14 cellular contexts compared by ENCODE assay signal in genomic region chr12:124640096-124640495, GRCh38.
DNase-seq lines count a peak whose midpoint lies in the region; ATAC-seq, FAIRE-seq and TF ChIP-seq lines count a peak whose summit lies in the region.
"Had no signal": no experiment of that assay in that cellular context is flagged by ENCODE, and none has a peak within 500 bp of the region (broad histone marks: within the 10 kb centered on the region; RNA-seq: fewer than 3 reads in every experiment).

No MANE protein-coding gene starts in this region.

- DNase-seq in GM03348 (ENCODE audit: low spot score), result peak; percentile 29
- DNase-seq in NCI-H446 treated with DMSO at 0.1 percent for 48 hours (lab: John Stamatoyannopoulos, UW), result peak; percentile 77
- DNase-seq in H1 (ENCODE audit: low read depth in 1 of 2, low spot score in 2 of 2), result no peak
- DNase-seq in omental fat pad (ENCODE audit: low spot score), result no peak
- no peak for DNase-seq in HT-29 (ENCODE audit: low spot score)
- no peak for DNase-seq in CD8-positive, alpha-beta memory T cell
- DNase-seq in esophagus squamous epithelium (lab: John Stamatoyannopoulos, UW), result no peak
- DNase-seq in activated CD8-positive, alpha-beta memory T cell treated with anti-CD3 and anti-CD28 coated beads, Interleukin-2, amount 10 ng/mL, durations not matched to agents 7 days and 5 days, result no peak
- DNase-seq: activated T-cell treated with anti-CD3 and anti-CD28 coated beads, Interleukin-2, amount 50 U/mL, for 72 hours; NCI-H1930 had no signal

- H3K27me3 Mint-ChIP-seq in CD8-positive, alpha-beta memory T cell, result peaks cover 17 to 30% of the 10 kb centered on the region in 2 donors
- H3K27me3 Mint-ChIP-seq in activated CD8-positive, alpha-beta memory T cell treated with anti-CD3 and anti-CD28 coated beads, Interleukin-2, amount 10 ng/mL, durations not matched to agents 7 days and 5 days, result peaks cover 22% of the 10 kb centered on the region

- POLR2A ChIA-PET in H1 (lab: Charles Lee; ENCODE audit: partially characterized antibody), result interaction anchor here (0.6 to 1.7 kb wide), 3 partner anchors 12 to 136 kb away, joined by 3 to 4 read pairs (median 3); no protein-coding TSS in a partner anchor
- POLR2A ChIA-PET in CD8-positive, alpha-beta memory T cell (lab: Charles Lee), result no interaction called here

- no peaks in the 10 kb centered on the region for H4K20me1 ChIP-seq in H1 (replicated peaks in 1 of 2; ENCODE audit: control insufficient read depth in 1 of 2, insufficient read depth in 2 of 2, low read length in 2 of 2)

- H3K27ac Mint-ChIP-seq in CD8-positive, alpha-beta memory T cell, result no peak overlapping the region
- H3K27ac Mint-ChIP-seq in activated CD8-positive, alpha-beta memory T cell treated with anti-CD3 and anti-CD28 coated beads, Interleukin-2, amount 10 ng/mL, durations not matched to agents 7 days and 5 days, result no peak overlapping the region
- H3K27ac Mint-ChIP-seq: activated T-cell treated with anti-CD3 and anti-CD28 coated beads, Interleukin-2, amount 50 U/mL, for 72 hours; memory B cell had no signal

- no peak overlapping the region for H2BK15ac ChIP-seq in H1 (ENCODE audit: low read length)

- no peaks in the 10 kb centered on the region for H3K79me2 ChIP-seq in H1 (ENCODE audit: control insufficient read depth in 1 of 2, insufficient read depth in 2 of 2, low read length in 2 of 2)

- H3K4me1 ChIP-seq in H1 (replicated peaks in 1 of 4; ENCODE audit: control insufficient read depth in 3 of 4, insufficient read depth in 4 of 4, low read length in 3 of 4), result peaks cover 0 to 4% (median 0%) of the 10 kb centered on the region in 4 experiments; a peak in 4 of 7 replicates
- H3K4me1 ChIP-seq in CD8-positive, alpha-beta memory T cell (ENCODE audit: insufficient read depth, low read length), result peaks cover 10% of the 10 kb centered on the region
- H3K4me1 ChIP-seq in esophagus squamous epithelium, result peaks cover 17 to 48% (median 27%) of the 10 kb centered on the region in 3 donors
- H3K4me1 ChIP-seq: tibial nerve had no signal

- no peak for FAIRE-seq in H1 (lab: Jason Lieb, UNC)
- FAIRE-seq: D721Med had no signal

- H2AFZ ChIP-seq in H1 (ENCODE audit: low read length), result no peak overlapping the region

- no peak for TF ChIP-seq RAD21 in H1 (IDR thresholded peaks at IDR 0.05 in 1 of 2, conservative IDR thresholded peaks at IDR 0.05 in 1 of 2; ENCODE audit: low read depth in 2 of 2, low read length in 2 of 2)

- no peaks in the 10 kb centered on the region for H3K9me3 ChIP-seq in H1 (ENCODE audit: insufficient read depth in 2 of 2, low read depth in 1 of 2, low read length in 1 of 2)
- H3K9me3 ChIP-seq in CD8-positive, alpha-beta memory T cell (ENCODE audit: low read length), result no peaks in the 10 kb centered on the region
- H3K9me3 ChIP-seq in esophagus squamous epithelium, result peaks cover 0 to 5% (median 0%) of the 10 kb centered on the region in 3 donors
- H3K9me3 ChIP-seq: tibial nerve had no signal

- no peak overlapping the region for H2BK20ac ChIP-seq in H1 (ENCODE audit: low read length)

- H3K9ac ChIP-seq in H1 (replicated peaks in 1 of 4; ENCODE audit: extremely low read depth in 1 of 4, low read depth in 3 of 4, low read length in 3 of 4), result no peak overlapping the region

- H4K8ac ChIP-seq in H1 (ENCODE audit: extremely low read depth, insufficient read depth, low read length), result no peak overlapping the region

- no peak overlapping the region for H4K5ac ChIP-seq in H1 (ENCODE audit: insufficient read length, low read depth, low read length)

- no peak overlapping the region for H4K91ac ChIP-seq in H1 (replicated peaks; ENCODE audit: insufficient read length, low read length)

- H3K4me1 Mint-ChIP-seq in CD8-positive, alpha-beta memory T cell, result peaks cover 10 to 12% (median 10%) of the 10 kb centered on the region in 3 donors
- peaks cover 8% of the 10 kb centered on the region for H3K4me1 Mint-ChIP-seq in activated CD8-positive, alpha-beta memory T cell treated with anti-CD3 and anti-CD28 coated beads, Interleukin-2, amount 10 ng/mL, durations not matched to agents 7 days and 5 days

- H2AK5ac ChIP-seq in H1 (ENCODE audit: low read depth, low read length), result no peak overlapping the region

- TF ChIP-seq CTCF in H1 (IDR thresholded peaks at IDR 0.05; ENCODE audit: control extremely low read depth in 1 of 3, insufficient read depth in 1 of 3, low read depth in 1 of 3, low read length in 3 of 3), result no peak
- no peak for TF ChIP-seq CTCF in omental fat pad (IDR thresholded peaks at IDR 0.05)
- no peak for TF ChIP-seq CTCF in esophagus squamous epithelium (IDR thresholded peaks at IDR 0.05)

- no peak overlapping the region for H3K14ac ChIP-seq in H1 (ENCODE audit: insufficient read length)

- H3K4ac ChIP-seq in H1 (replicated peaks; ENCODE audit: insufficient read length, low read depth, low read length), result no peak overlapping the region

- H3K27ac ChIP-seq in H1 (ENCODE audit: low read depth, low read length) (no peak overlapping the region), esophagus squamous epithelium (no peak overlapping the region)
- no peak overlapping the region for H3K27ac ChIP-seq in CD8-positive, alpha-beta memory T cell (ENCODE audit: low read depth, low read length)
- H3K27ac ChIP-seq: tibial nerve had no signal

- H3K27me3 ChIP-seq in H1 (replicated peaks in 1 of 4; ENCODE audit: control insufficient read depth in 3 of 4, extremely low read depth in 1 of 4, insufficient read depth in 3 of 4, low read length in 3 of 4) (no peaks in the 10 kb centered on the region; a peak in 1 of 7 replicates), esophagus squamous epithelium (peaks cover 0 to 43% (median 0%) of the 10 kb centered on the region in 4 donors)
- no peaks in the 10 kb centered on the region for H3K27me3 ChIP-seq in CD8-positive, alpha-beta memory T cell (ENCODE audit: insufficient read depth, low read length, poor library complexity, severe bottlenecking)
- H3K27me3 ChIP-seq: tibial nerve had no signal

- no peak overlapping the region for H3K23ac ChIP-seq in H1 (ENCODE audit: insufficient read length)

- H3K56ac ChIP-seq in H1 (replicated peaks; ENCODE audit: insufficient read length, low read depth, low read length), result no peak overlapping the region

- TF ChIP-seq EP300 in H1 (IDR thresholded peaks at IDR 0.05; ENCODE audit: borderline replicate concordance in 1 of 2, low read depth in 2 of 2, low read length in 2 of 2), result no peak

- H3K36me3 Mint-ChIP-seq in CD8-positive, alpha-beta memory T cell, result no peaks in the 10 kb centered on the region
- no peaks in the 10 kb centered on the region for H3K36me3 Mint-ChIP-seq in activated CD8-positive, alpha-beta memory T cell treated with anti-CD3 and anti-CD28 coated beads, Interleukin-2, amount 10 ng/mL, durations not matched to agents 7 days and 5 days
- H3K36me3 Mint-ChIP-seq: memory B cell had no signal

- CTCF ChIA-PET in H1 (lab: Charles Lee; ENCODE audit: partially characterized antibody), result interaction anchor here (0.7 to 3.0 kb wide), 8 partner anchors 11 to 267 kb away, joined by 3 to 9 read pairs (median 3); no protein-coding TSS in a partner anchor
- CTCF ChIA-PET in CD8-positive, alpha-beta memory T cell (lab: Charles Lee), result no interaction called here
- CTCF ChIA-PET in activated CD8-positive, alpha-beta memory T cell treated with anti-CD3 and anti-CD28 coated beads, Interleukin-2, amount 10 ng/mL, durations not matched to agents 7 days and 5 days (lab: Charles Lee), result no interaction called here

- H3K79me1 ChIP-seq in H1 (ENCODE audit: low read depth, low read length), result no peaks in the 10 kb centered on the region

- H3K4me3 Mint-ChIP-seq in CD8-positive, alpha-beta memory T cell, result peak overlapping the region in 1 of 7 donors; percentile 34
- no peak overlapping the region for H3K4me3 Mint-ChIP-seq in activated CD8-positive, alpha-beta memory T cell treated with anti-CD3 and anti-CD28 coated beads, Interleukin-2, amount 10 ng/mL, durations not matched to agents 7 days and 5 days
- H3K4me3 Mint-ChIP-seq: activated T-cell treated with anti-CD3 and anti-CD28 coated beads, Interleukin-2, amount 50 U/mL, for 72 hours; central memory CD8-positive, alpha-beta T cell; memory B cell had no signal

- 0 out of 2 replicates have a peak overlapping the region, but pooled peaks have one; percentile 33 for H2BK12ac ChIP-seq in H1 (ENCODE audit: low read depth, low read length)

- ATAC-seq in omental fat pad (ENCODE audit: low FRiP score), result peak; percentile 14
- no peak for ATAC-seq in activated CD8-positive, alpha-beta memory T cell treated with anti-CD3 and anti-CD28 coated beads, Interleukin-2, amount 10 ng/mL, durations not matched to agents 7 days and 5 days
- ATAC-seq: activated T-cell treated with anti-CD3 and anti-CD28 coated beads, Interleukin-2, amount 50 U/mL, for 72 hours had no signal

- H2BK120ac ChIP-seq in H1 (replicated peaks; ENCODE audit: low read depth, low read length), result no peak overlapping the region

- no peak overlapping the region for H3K4me2 ChIP-seq in H1 (ENCODE audit: insufficient read depth in 1 of 2, low read depth in 2 of 2, low read length in 2 of 2)

- H3K9me3 Mint-ChIP-seq in CD8-positive, alpha-beta memory T cell, result no peaks in the 10 kb centered on the region
- no peaks in the 10 kb centered on the region for H3K9me3 Mint-ChIP-seq in activated CD8-positive, alpha-beta memory T cell treated with anti-CD3 and anti-CD28 coated beads, Interleukin-2, amount 10 ng/mL, durations not matched to agents 7 days and 5 days (ENCODE audit: low read depth)
- H3K9me3 Mint-ChIP-seq: activated T-cell treated with anti-CD3 and anti-CD28 coated beads, Interleukin-2, amount 50 U/mL, for 72 hours; central memory CD8-positive, alpha-beta T cell; memory B cell had no signal

- H2BK5ac ChIP-seq in H1 (ENCODE audit: low read depth, low read length), result no peak overlapping the region

- TF ChIP-seq POLR2A in H1 (IDR thresholded peaks at IDR 0.05; ENCODE audit: control extremely low read depth in 1 of 2, low read depth in 2 of 2, low read length in 2 of 2), result no peak
- TF ChIP-seq POLR2A in esophagus squamous epithelium (IDR thresholded peaks at IDR 0.05), result no peak

- no peak overlapping the region for H3K18ac ChIP-seq in H1 (ENCODE audit: extremely low read depth, low read length)

- no peaks in the 10 kb centered on the region for H3K36me3 ChIP-seq in H1 (ENCODE audit: control insufficient read depth in 2 of 4, insufficient read depth in 4 of 4, low read length in 3 of 4)
- H3K36me3 ChIP-seq in CD8-positive, alpha-beta memory T cell (ENCODE audit: insufficient read depth, low read length), result no peaks in the 10 kb centered on the region
- H3K36me3 ChIP-seq in esophagus squamous epithelium, result no peaks in the 10 kb centered on the region
- H3K36me3 ChIP-seq: tibial nerve had no signal

- H3K4me3 ChIP-seq in H1 (ENCODE audit: extremely low read depth in 1 of 4, insufficient read depth in 2 of 4, low read depth in 3 of 4, low read length in 4 of 4) (no peak overlapping the region), esophagus squamous epithelium (no peak overlapping the region)
- no peak overlapping the region for H3K4me3 ChIP-seq in CD8-positive, alpha-beta memory T cell (ENCODE audit: low read length)
- H3K4me3 ChIP-seq: tibial nerve had no signal

- 88% methylated on average over 4 of the region's 4 CpGs; no CpG with 5 or more reads in 1 of the 2 experiments for WGBS in H1 (ENCODE audit: extremely low coverage in 1 of 2, insufficient coverage in 1 of 2, insufficient read length in 1 of 2, insufficient replicate concordance in 2 of 2, low coverage in 1 of 2, low lambda C conversion rate in 2 of 2, missing lambda C conversion rate in 1 of 2), 2 experiments
- 6 to 18% methylated on average over 4 of the region's 4 CpGs for WGBS in esophagus squamous epithelium, 2 donors

- H3K23me2 ChIP-seq in H1 (ENCODE audit: low read depth, low read length), result no peaks in the 10 kb centered on the region; the same call in 1 of the 2 replicates

- intact Hi-C loops in esophagus squamous epithelium (cut with DNase I), result no loop called here

Comparison
In these comparisons a context has a peak if more than half of its experiments do, and no peak if none do; other contexts are left out.
1. DNase-seq: peak in GM03348 (single experiment) and NCI-H446 treated with DMSO at 0.1 percent for 48 hours (single experiment); none in H1 (0 of 2), omental fat pad (single experiment), HT-29 (single experiment), CD8-positive, alpha-beta memory T cell (0 of 5), esophagus squamous epithelium (single experiment) and activated CD8-positive, alpha-beta memory T cell treated with anti-CD3 and anti-CD28 coated beads, Interleukin-2, amount 10 ng/mL, durations not matched to agents 7 days and 5 days (single experiment).